Comparison of ENCODE assay signal across 8 cellular contexts in genomic region chr15:74889390-74889881, GRCh38. TPM values are rescaled to one million over a fixed set of nuclear protein-coding genes. Genes with fewer than 3 reads are reported as not detected.
DNase-seq lines count a peak whose midpoint lies in the region; ATAC-seq and TF ChIP-seq lines count a peak whose summit lies in the region.

No MANE protein-coding gene starts in this region.

- H3K27ac ChIP-seq in DOHH2 (ENCODE audit: low read depth, low read length), result no peak overlapping the region
- H3K27ac ChIP-seq in dorsolateral prefrontal cortex, result peak overlapping the region in 58 of 59 donors; percentile 62 to 94 (median 85)
- peak overlapping the region; percentile 18 for H3K27ac ChIP-seq in mesenchymal stem cell (ENCODE audit: low read length, poor library complexity, severe bottlenecking)
- H3K27ac ChIP-seq in upper lobe of right lung, result peak overlapping the region; percentile 73

- H3K4me3 ChIP-seq in DOHH2 (ENCODE audit: low read length) (peak overlapping the region; percentile 89), HFF-Myc (replicated peaks; ENCODE audit: low read depth, low read length) (peak overlapping the region; percentile 85), dorsolateral prefrontal cortex (peak overlapping the region; percentile 68 to 99 (median 93)), mesenchymal stem cell (ENCODE audit: insufficient read depth in 1 of 2, low read depth in 1 of 2, low read length in 2 of 2) (peak overlapping the region; percentile 95 to 100), upper lobe of right lung (peak overlapping the region; percentile 92)

- H4K20me1 ChIP-seq in DOHH2 (ENCODE audit: control insufficient read depth, insufficient read depth, low read depth, low read length), result no peaks in the 10 kb centered on the region

- peaks cover 23% of the 10 kb centered on the region for H3K79me1 ChIP-seq in mesenchymal stem cell (replicated peaks; ENCODE audit: low read length, poor library complexity, severe bottlenecking)

- H3K4me2 ChIP-seq in DOHH2 (ENCODE audit: low read length) (peak overlapping the region; percentile 95), mesenchymal stem cell (ENCODE audit: low read length, poor library complexity, severe bottlenecking) (peak overlapping the region; percentile 77)

- H2AFZ ChIP-seq in mesenchymal stem cell (ENCODE audit: low read depth, low read length), result peak overlapping the region; percentile 87

- no peak overlapping the region for H4K91ac ChIP-seq in mesenchymal stem cell (ENCODE audit: low read length)

- ATAC-seq in upper lobe of right lung, result peak; percentile 60
- ATAC-seq in HG03378 (IDR thresholded peaks at IDR 0.05; ENCODE audit: unreplicated experiment), result no peak

- no peaks in the 10 kb centered on the region for H3F3A ChIP-seq in DOHH2 (ENCODE audit: control insufficient read depth, insufficient read depth)

- H3K9me3 ChIP-seq in DOHH2 (ENCODE audit: control insufficient read depth, insufficient read depth, low read length), result no peaks in the 10 kb centered on the region
- no peaks in the 10 kb centered on the region for H3K9me3 ChIP-seq in mesenchymal stem cell (ENCODE audit: control insufficient read depth, low read length)
- H3K9me3 ChIP-seq in upper lobe of right lung, result no peaks in the 10 kb centered on the region

- no peak overlapping the region for H3K23ac ChIP-seq in mesenchymal stem cell (ENCODE audit: low read length in 2 of 2)

- intact Hi-C loops in dorsolateral prefrontal cortex (cut with DNase I), result loop anchor here in 1 of 2 donors (2.0 kb wide), 1 partner anchor 17 kb away; the partner anchor contains the start of gene SCAMP2
- intact Hi-C loops in upper lobe of right lung (cut with DNase I), result no loop called here

- H2BK5ac ChIP-seq in mesenchymal stem cell (ENCODE audit: low read depth, low read length, poor library complexity, severe bottlenecking), result no peak overlapping the region

- no peak overlapping the region for H2BK15ac ChIP-seq in mesenchymal stem cell (ENCODE audit: low read depth, poor library complexity, severe bottlenecking)

- no peak for DNase-seq in HFF-Myc (ENCODE audit: extremely low read depth, low read depth)
- peak; percentile 53 for DNase-seq in RPMI7951 (ENCODE audit: low read depth)
- DNase-seq in dorsolateral prefrontal cortex, result peak in 9 of 10 donors; percentile 22 to 70 (median 54)
- DNase-seq in mesenchymal stem cell, result peak; percentile 63
- peak; percentile 73 for DNase-seq in upper lobe of right lung
- DNase-seq in inferior parietal cortex (ENCODE audit: extremely low spot score), result no peak

- TF ChIP-seq CTCF in DOHH2 (IDR thresholded peaks at IDR 0.05; ENCODE audit: low read depth, low read length, poor library complexity, severe bottlenecking) (no peak), HFF-Myc (IDR thresholded peaks at IDR 0.05; ENCODE audit: low read depth, low read length, missing control alignments) (no peak), dorsolateral prefrontal cortex (IDR thresholded peaks at IDR 0.05 in 54 of 56, conservative IDR thresholded peaks at IDR 0.05 in 2 of 56; ENCODE audit: low read depth in 1 of 56, partially characterized antibody in 56 of 56) (no peak), upper lobe of right lung (IDR thresholded peaks at IDR 0.05) (no peak)

- H4K8ac ChIP-seq in mesenchymal stem cell (ENCODE audit: low read length), result peak overlapping the region; percentile 52

- H3K9ac ChIP-seq in mesenchymal stem cell (ENCODE audit: low read length), result peak overlapping the region; percentile 94

- H3K27me3 ChIP-seq in DOHH2 (ENCODE audit: control insufficient read depth, low read length) (no peaks in the 10 kb centered on the region), dorsolateral prefrontal cortex (no peaks in the 10 kb centered on the region), mesenchymal stem cell (ENCODE audit: control insufficient read depth in 1 of 2, insufficient read depth in 1 of 2, low read length in 2 of 2) (no peaks in the 10 kb centered on the region), upper lobe of right lung (no peaks in the 10 kb centered on the region)

- H2BK120ac ChIP-seq in mesenchymal stem cell (ENCODE audit: low read depth, low read length), result no peak overlapping the region

- peak overlapping the region in 1 of 2 experiments; percentile 14 for H3K14ac ChIP-seq in mesenchymal stem cell (ENCODE audit: low read length in 2 of 2)

- H3K79me2 ChIP-seq in DOHH2 (ENCODE audit: control insufficient read depth, low read length), result peaks cover 14% of the 10 kb centered on the region

- H3K36me3 ChIP-seq in DOHH2 (ENCODE audit: control insufficient read depth, low read length), result peaks cover 28% of the 10 kb centered on the region
- H3K36me3 ChIP-seq in mesenchymal stem cell (ENCODE audit: control insufficient read depth in 1 of 2, insufficient read depth in 2 of 2, low read depth in 1 of 2, low read length in 2 of 2), result peaks cover 24 to 26% of the 10 kb centered on the region in 2 experiments
- no peaks in the 10 kb centered on the region for H3K36me3 ChIP-seq in upper lobe of right lung

- peak overlapping the region in 1 of 2 experiments; percentile 61 for H3K18ac ChIP-seq in mesenchymal stem cell (ENCODE audit: low read depth in 1 of 2, low read length in 2 of 2)

- H3K4me1 ChIP-seq in DOHH2 (ENCODE audit: control insufficient read depth, low read length) (peaks cover 28% of the 10 kb centered on the region), mesenchymal stem cell (ENCODE audit: control insufficient read depth, insufficient read depth, low read depth, low read length) (peaks cover 19% of the 10 kb centered on the region), upper lobe of right lung (peaks cover 15% of the 10 kb centered on the region)

- WGBS in mesenchymal stem cell, result 22% methylated on average over 8 of the region's 8 CpGs

- no peaks in the 10 kb centered on the region for H3K9me2 ChIP-seq in DOHH2 (replicated peaks; ENCODE audit: control insufficient read depth, low read length)

- no peak overlapping the region for H2AK5ac ChIP-seq in mesenchymal stem cell (ENCODE audit: low read length, severe bottlenecking)

- no peak overlapping the region for H2BK12ac ChIP-seq in mesenchymal stem cell (ENCODE audit: low read length in 2 of 2)

- peak overlapping the region; percentile 9 to 60 for H3K4ac ChIP-seq in mesenchymal stem cell (ENCODE audit: low read depth in 1 of 2, low read length in 2 of 2)

RNA-seq across cellular contexts. Expression of gene MPI, which starts 0.4 kb away (rescaled TPM):
- total RNA-seq in RPMI7951 (2014; rRNA removed; shearing (Covaris generic)), result 142 and 162 TPM in 2 replicates
- total RNA-seq in dorsolateral prefrontal cortex (10 to 100 TPM; 41.5 to 82.0 (median 64.4) TPM), upper lobe of right lung (26.7 TPM)
- polyA plus RNA-seq in mesenchymal stem cell (2013, experiment 1 of 2), result 25.4 TPM
- 25.0 TPM for polyA plus RNA-seq in mesenchymal stem cell (2013, experiment 2 of 2)

RNA-seq across cellular contexts. Expression of gene SCAMP2, which starts 16.3 kb away (rescaled TPM):
- total RNA-seq in RPMI7951 (2014; rRNA removed; shearing (Covaris generic)), result 27.8 and 31.4 TPM in 2 replicates
- total RNA-seq in dorsolateral prefrontal cortex, result 10 to 100 TPM; 19.5 to 74.6 (median 41.4) TPM
- 81.8 TPM for polyA plus RNA-seq in mesenchymal stem cell (2013, experiment 1 of 2)
- 78.8 TPM for polyA plus RNA-seq in mesenchymal stem cell (2013, experiment 2 of 2)
- 115 TPM for total RNA-seq in upper lobe of right lung

RNA-seq across cellular contexts. Expression of gene FAM219B, which starts 17.2 kb away (rescaled TPM):
- total RNA-seq in RPMI7951 (2014; rRNA removed; shearing (Covaris generic)), result 38.9 and 41.2 TPM in 2 replicates
- total RNA-seq in dorsolateral prefrontal cortex (100 to 1,000 TPM in 83 of 120 experiments, 10 to 100 TPM in 37; 76.8 to 142 (median 107) TPM), upper lobe of right lung (75.4 TPM)
- polyA plus RNA-seq in mesenchymal stem cell (2013, experiment 1 of 2), result 41.8 TPM
- 44.0 TPM for polyA plus RNA-seq in mesenchymal stem cell (2013, experiment 2 of 2)

RNA-seq across cellular contexts. Expression of gene ULK3, which starts 46.5 kb away (rescaled TPM):
- total RNA-seq in RPMI7951 (2014; rRNA removed; shearing (Covaris generic)), result 14.3 and 15.1 TPM in 2 replicates
- total RNA-seq in dorsolateral prefrontal cortex (100 to 1,000 TPM in 15 of 120 experiments, 10 to 100 TPM in 105; 55.0 to 133 (median 84.0) TPM), upper lobe of right lung (43.9 TPM)
- polyA plus RNA-seq in mesenchymal stem cell (2013, experiment 1 of 2), result 15.0 TPM
- 14.2 TPM for polyA plus RNA-seq in mesenchymal stem cell (2013, experiment 2 of 2)

RNA-seq across cellular contexts. Expression of gene COX5A, which starts 48.4 kb away (rescaled TPM):
- total RNA-seq in RPMI7951 (2014; rRNA removed; shearing (Covaris generic)), result 133 and 184 TPM in 2 replicates
- total RNA-seq in dorsolateral prefrontal cortex, result 100 to 1,000 TPM; 113 to 311 (median 236) TPM
- 303 TPM for polyA plus RNA-seq in mesenchymal stem cell (2013, experiment 1 of 2)
- polyA plus RNA-seq in mesenchymal stem cell (2013, experiment 2 of 2), result 324 TPM
- total RNA-seq in upper lobe of right lung, result 138 TPM

Comparison
In these comparisons a context has a peak if more than half of its experiments do, and no peak if none do; other contexts are left out.
1. DNase-seq: peak in RPMI7951 (single experiment), dorsolateral prefrontal cortex (9 of 10), mesenchymal stem cell (single experiment) and upper lobe of right lung (single experiment); none in HFF-Myc (single experiment) and inferior parietal cortex (single experiment).
2. Peak in every context shown above with its lines, with median percentiles within 50 percentile points of each other: H3K4me3 ChIP-seq.